In the genomic region with DNA sequence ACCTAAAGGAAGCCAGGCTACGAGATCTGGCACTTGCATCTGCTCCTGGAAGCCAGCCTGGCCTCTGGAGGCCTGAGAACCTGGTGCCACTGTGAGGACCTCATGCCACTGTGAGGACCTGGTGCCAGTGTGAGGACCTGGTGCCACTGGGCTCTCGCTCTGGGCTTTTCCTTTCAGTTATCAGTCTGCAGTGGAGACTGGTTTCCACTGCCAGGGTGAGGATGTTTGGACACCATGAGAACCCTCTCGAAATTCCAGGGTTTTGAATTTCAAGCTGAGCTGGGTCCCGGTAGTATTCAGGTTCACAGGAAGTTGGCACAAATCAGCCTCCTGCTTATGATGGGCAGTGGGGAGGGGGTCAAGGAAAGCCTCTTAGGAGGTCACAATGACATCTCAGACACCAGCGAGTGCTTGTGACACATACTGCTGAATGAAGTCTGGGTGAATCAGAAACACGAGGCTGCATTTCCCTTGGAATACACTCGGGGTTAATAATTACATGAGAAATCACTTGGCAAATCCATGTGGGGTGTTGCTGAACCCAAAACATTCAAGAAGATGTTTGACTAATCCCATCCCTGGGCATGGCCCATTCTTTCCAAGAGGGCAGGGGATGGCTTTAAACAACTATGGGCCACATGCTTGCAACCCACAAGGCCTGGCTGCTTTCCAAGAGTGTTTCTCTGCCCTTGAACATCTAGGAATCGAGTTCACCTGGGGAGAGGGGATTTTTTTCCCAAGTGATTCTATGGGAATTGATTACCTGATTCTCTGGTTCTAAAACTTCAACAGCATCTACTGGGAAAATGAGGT, we compare ENCODE assay signal across 1 cellular context.
TF ChIP-seq lines count a peak whose summit lies in the region.

No MANE protein-coding gene starts in this region.

TF ChIP-seq in A549, 52 proteins besides CTCF, POLR2A, EP300 and RAD21 (continued from another document):
- no peak for TF ChIP-seq ATOH8 (CRISPR knock-in tag; IDR thresholded peaks at IDR 0.05; ENCODE audit: low read depth)
- TF ChIP-seq MAX (IDR thresholded peaks at IDR 0.05): peak; percentile 76
- no peak for TF ChIP-seq NR3C1 (IDR thresholded peaks at IDR 0.05)
- TF ChIP-seq CEBPB (IDR thresholded peaks at IDR 0.05): no peak
- TF ChIP-seq TFCP2L1 (CRISPR knock-in tag; IDR thresholded peaks at IDR 0.05): no peak
- no peak for TF ChIP-seq CHD4 (IDR thresholded peaks at IDR 0.05; ENCODE audit: borderline replicate concordance)
- TF ChIP-seq RARB (CRISPR knock-in tag; IDR thresholded peaks at IDR 0.05): no peak
- no peak for TF ChIP-seq HEYL (CRISPR knock-in tag; IDR thresholded peaks at IDR 0.05)
- no peak for TF ChIP-seq ZFP36 (IDR thresholded peaks at IDR 0.05; ENCODE audit: borderline replicate concordance, partially characterized antibody)
- TF ChIP-seq USF2 (IDR thresholded peaks at IDR 0.05): no peak
- TF ChIP-seq KDM5A (IDR thresholded peaks at IDR 0.05): no peak
- TF ChIP-seq CBX8 (IDR thresholded peaks at IDR 0.05): no peak
- no peak for TF ChIP-seq E2F6 (IDR thresholded peaks at IDR 0.05; ENCODE audit: borderline replicate concordance, low read depth)
- no peak for TF ChIP-seq GATA3 (IDR thresholded peaks at IDR 0.05; ENCODE audit: borderline replicate concordance)
- TF ChIP-seq HOXA7 (CRISPR knock-in tag; IDR thresholded peaks at IDR 0.05): no peak
- no peak for TF ChIP-seq HOXB13 (CRISPR knock-in tag; IDR thresholded peaks at IDR 0.05; ENCODE audit: low read depth)
- TF ChIP-seq RFX5 (IDR thresholded peaks at IDR 0.05): no peak
- TF ChIP-seq MYC (IDR thresholded peaks at IDR 0.05; ENCODE audit: borderline replicate concordance, low read length): peak; percentile 64; the same call in 1 of the 2 replicates
- no peak for TF ChIP-seq POLR2AphosphoS2 (conservative IDR thresholded peaks at IDR 0.05; ENCODE audit: low read length)
- TF ChIP-seq ZC3H11A (IDR thresholded peaks at IDR 0.05): no peak
- no peak for TF ChIP-seq HDAC2 (IDR thresholded peaks at IDR 0.05)
- TF ChIP-seq FOSL2 (IDR thresholded peaks at IDR 0.05): peak; percentile 44; the same call in 1 of the 2 replicates
- peak; percentile 45; the same call in 1 of the 2 replicates for TF ChIP-seq FOSL2 (CRISPR knock-in tag; IDR thresholded peaks at IDR 0.05)
- TF ChIP-seq ZSCAN20 (CRISPR knock-in tag; IDR thresholded peaks at IDR 0.05): no peak
- no peak for TF ChIP-seq MAFK (IDR thresholded peaks at IDR 0.05; ENCODE audit: partially characterized antibody)
- TF ChIP-seq SMC3 (IDR thresholded peaks at IDR 0.05): peak; percentile 16; the same call in 1 of the 3 replicates
- peak; percentile 46; the same call in 1 of the 2 replicates for TF ChIP-seq JUNB (IDR thresholded peaks at IDR 0.05)
- TF ChIP-seq, protein P1, sequence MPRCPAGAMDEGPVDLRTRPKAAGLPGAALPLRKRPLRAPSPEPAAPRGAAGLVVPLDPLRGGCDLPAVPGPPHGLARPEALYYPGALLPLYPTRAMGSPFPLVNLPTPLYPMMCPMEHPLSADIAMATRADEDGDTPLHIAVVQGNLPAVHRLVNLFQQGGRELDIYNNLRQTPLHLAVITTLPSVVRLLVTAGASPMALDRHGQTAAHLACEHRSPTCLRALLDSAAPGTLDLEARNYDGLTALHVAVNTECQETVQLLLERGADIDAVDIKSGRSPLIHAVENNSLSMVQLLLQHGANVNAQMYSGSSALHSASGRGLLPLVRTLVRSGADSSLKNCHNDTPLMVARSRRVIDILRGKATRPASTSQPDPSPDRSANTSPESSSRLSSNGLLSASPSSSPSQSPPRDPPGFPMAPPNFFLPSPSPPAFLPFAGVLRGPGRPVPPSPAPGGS (IDR thresholded peaks at IDR 0.05): no peak
- no peak for TF ChIP-seq TP53 (CRISPR knock-in tag; IDR thresholded peaks at IDR 0.05)
- TF ChIP-seq RCOR1 (IDR thresholded peaks at IDR 0.05; ENCODE audit: low read depth, low read length): no peak
- TF ChIP-seq, protein P2, sequence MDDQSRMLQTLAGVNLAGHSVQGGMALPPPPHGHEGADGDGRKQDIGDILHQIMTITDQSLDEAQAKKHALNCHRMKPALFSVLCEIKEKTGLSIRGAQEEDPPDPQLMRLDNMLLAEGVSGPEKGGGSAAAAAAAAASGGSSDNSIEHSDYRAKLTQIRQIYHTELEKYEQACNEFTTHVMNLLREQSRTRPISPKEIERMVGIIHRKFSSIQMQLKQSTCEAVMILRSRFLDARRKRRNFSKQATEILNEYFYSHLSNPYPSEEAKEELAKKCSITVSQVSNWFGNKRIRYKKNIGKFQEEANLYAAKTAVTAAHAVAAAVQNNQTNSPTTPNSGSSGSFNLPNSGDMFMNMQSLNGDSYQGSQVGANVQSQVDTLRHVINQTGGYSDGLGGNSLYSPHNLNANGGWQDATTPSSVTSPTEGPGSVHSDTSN (IDR thresholded peaks at IDR 0.05): no peak
- no peak for TF ChIP-seq NFE2L2 (conservative IDR thresholded peaks at IDR 0.05; ENCODE audit: low read length)
